23 cellular contexts compared by ENCODE assay signal in genomic region chr20:36371391-36371790, GRCh38.
"Had no signal": no experiment of that assay in that cellular context is flagged by ENCODE, and none has a peak within 500 bp of the region (broad histone marks: within the 10 kb centered on the region; RNA-seq: fewer than 3 reads in every experiment).

No MANE protein-coding gene starts in this region.

- DNase-seq: hypothalamus; immature natural killer cell; kidney; left colon; left lung; mesendoderm; naive thymus-derived CD4-positive, alpha-beta T cell; ovary; small intestine; spleen; stimulated activated CD4-positive, alpha-beta T cell treated with anti-CD3 and anti-CD28 coated beads, Interleukin-4, amount 100 ng/mL, for 24 hours; stimulated activated CD8-positive, alpha-beta memory T cell treated with anti-CD3 and anti-CD28 coated beads, Interleukin-4, amount 100 ng/mL, for 48 hours; stimulated activated naive CD4-positive, alpha-beta T cell treated with Interleukin-2 at 50 U/mL for 16 hours; stimulated activated naive CD8-positive, alpha-beta T cell treated with anti-CD3 and anti-CD28 coated beads, Interleukin-15, amount 100 ng/mL, for 72 hours; substantia nigra had no signal

- ATAC-seq: left colon; left lung; naive thymus-derived CD4-positive, alpha-beta T cell; natural killer cell treated with Interleukin-12 subunit alpha and Interleukin-12 subunit beta and Interleukin-15 and Interleukin-18, amount 100 ng/mL, for 72 hours; sciatic nerve; stimulated activated memory B cell treated with anti-CD40 and anti-IgM and Interleukin-4, amounts not matched to agents 10 μg/mL and 1 μg/mL and 100 μg/mL, for 72 hours; stimulated activated naive CD8-positive, alpha-beta T cell treated with anti-CD3 and anti-CD28 coated beads, Interleukin-15, amount 100 ng/mL, for 72 hours had no signal

- H3K27me3 ChIP-seq: ovary, right atrium auricular region, tibial nerve, vagina had no signal

- H3K36me3 ChIP-seq: left lung, ovary, right atrium auricular region, spleen, tibial nerve, vagina had no signal

- H3K27ac ChIP-seq: left lung, ovary, right atrium auricular region, spleen, tibial nerve, vagina had no signal

- H3K4me3 ChIP-seq: left lung, lung, ovary, right atrium auricular region, spleen, tibial nerve, vagina had no signal

- FAIRE-seq: islet of Langerhans, kidney, small intestine had no signal

- H3K9me3 ChIP-seq: left lung, ovary, right atrium auricular region, spleen, tibial nerve, vagina had no signal

- H3K4me1 ChIP-seq: left lung, right atrium auricular region, spleen, tibial nerve, vagina had no signal
